In genomic region chr21:41612674-41613250, GRCh38 we compare ENCODE assay signal across 8 cellular contexts.
DNase-seq lines count a peak whose midpoint lies in the region; ATAC-seq and TF ChIP-seq lines count a peak whose summit lies in the region.

No MANE protein-coding gene starts in this region.

- no peaks in the 10 kb centered on the region for H3K9me3 Mint-ChIP-seq in activated CD4-positive, alpha-beta memory T cell treated with anti-CD3 and anti-CD28 coated beads for 36 hours
- no peaks in the 10 kb centered on the region for H3K9me3 Mint-ChIP-seq in neural crest cell

- POLR2A ChIA-PET in activated CD4-positive, alpha-beta memory T cell treated with anti-CD3 and anti-CD28 coated beads for 36 hours (lab: Charles Lee): no interaction called here

- CTCF ChIA-PET in activated CD4-positive, alpha-beta memory T cell treated with anti-CD3 and anti-CD28 coated beads for 36 hours (lab: Charles Lee): interaction anchor here (0.9 to 1.8 kb wide), 8 partner anchors 11 to 508 kb away, joined by 3 to 16 read pairs (median 4); no protein-coding TSS in a partner anchor

- H3K4me1 Mint-ChIP-seq in activated CD4-positive, alpha-beta memory T cell treated with anti-CD3 and anti-CD28 coated beads for 36 hours (ENCODE audit: low read depth): no peaks in the 10 kb centered on the region
- H3K4me1 Mint-ChIP-seq in neural crest cell: peaks cover 13% of the 10 kb centered on the region

- H3K4me3 Mint-ChIP-seq in activated CD4-positive, alpha-beta memory T cell treated with anti-CD3 and anti-CD28 coated beads for 36 hours: no peak overlapping the region
- no peak overlapping the region for H3K4me3 Mint-ChIP-seq in neural crest cell

- ATAC-seq in HG03039 (IDR thresholded peaks at IDR 0.05; ENCODE audit: unreplicated experiment) (no peak), HG03342 (IDR thresholded peaks at IDR 0.05; ENCODE audit: unreplicated experiment) (no peak), HG03095 (IDR thresholded peaks at IDR 0.05; ENCODE audit: unreplicated experiment) (no peak)

- peaks cover 32% of the 10 kb centered on the region for H3K27me3 Mint-ChIP-seq in activated CD4-positive, alpha-beta memory T cell treated with anti-CD3 and anti-CD28 coated beads for 36 hours
- H3K27me3 Mint-ChIP-seq in neural crest cell (ENCODE audit: low read depth): peaks cover 18% of the 10 kb centered on the region

- peak; percentile 99 for DNase-seq in GM04503 (ENCODE audit: low read depth)
- DNase-seq in LHCN-M2 (ENCODE audit: low read depth): peak; percentile 74
- peak; percentile 32 for DNase-seq in activated CD4-positive, alpha-beta memory T cell treated with anti-CD3 and anti-CD28 coated beads for 36 hours
- peak; percentile 84 for DNase-seq in fibroblast of the conjunctiva (ENCODE audit: low read depth)
- peak; percentile 72 for DNase-seq in neural crest cell (ENCODE audit: low read depth, low spot score)

- intact Hi-C loops in activated CD4-positive, alpha-beta memory T cell treated with anti-CD3 and anti-CD28 coated beads for 36 hours (cut with micrococcal nuclease): loop anchor here (1.0 to 10.0 kb wide), 3 partner anchors 205 to 505 kb away; no protein-coding TSS in a partner anchor

- peak; percentile 89 for TF ChIP-seq CTCF in neural crest cell (conservative IDR thresholded peaks at IDR 0.05)

- H3K27ac Mint-ChIP-seq in activated CD4-positive, alpha-beta memory T cell treated with anti-CD3 and anti-CD28 coated beads for 36 hours: no peak overlapping the region
- H3K27ac Mint-ChIP-seq in neural crest cell (ENCODE audit: unreplicated experiment): no peak overlapping the region

- no peaks in the 10 kb centered on the region for H3K36me3 Mint-ChIP-seq in activated CD4-positive, alpha-beta memory T cell treated with anti-CD3 and anti-CD28 coated beads for 36 hours
- no peaks in the 10 kb centered on the region for H3K36me3 Mint-ChIP-seq in neural crest cell (ENCODE audit: low read depth)

Comparison
In these comparisons a context has a peak if more than half of its experiments do, and no peak if none do; other contexts are left out.
1. DNase-seq: peak in every context shown above with its lines; median percentile 99 in GM04503; 84 in fibroblast of the conjunctiva; 74 in LHCN-M2; 72 in neural crest cell; 32 in activated CD4-positive, alpha-beta memory T cell treated with anti-CD3 and anti-CD28 coated beads for 36 hours.